In genomic region chr19:36837902-36838783, GRCh38 we compare ENCODE assay signal across 8 cellular contexts. TPM values are rescaled to one million over a fixed set of nuclear protein-coding genes. Genes with fewer than 3 reads are reported as not detected.
DNase-seq lines count a peak whose midpoint lies in the region; ATAC-seq, FAIRE-seq and TF ChIP-seq lines count a peak whose summit lies in the region.

ZNF790 (minus strand) TSS chr19:36838387; CDS start chr19:36825619, 12,768 bp downstream.

- 1 to 2% (median 1%) methylated on average over 53 to 56 of the region's 56 CpGs for WGBS in small intestine, 3 donors

- H3K4me1 ChIP-seq in small intestine (ENCODE audit: control insufficient read depth in 2 of 2, insufficient read depth in 1 of 2, low read depth in 1 of 2, low read length in 1 of 2), result no peaks in the 10 kb centered on the region

- H3K27me3 ChIP-seq in WERI-Rb-1 (ENCODE audit: insufficient read depth, low read depth, severe bottlenecking) (no peaks in the 10 kb centered on the region), bronchial epithelial cell (ENCODE audit: control insufficient read depth, insufficient read depth, low read length) (no peaks in the 10 kb centered on the region), small intestine (ENCODE audit: control insufficient read depth in 2 of 2, insufficient read depth in 2 of 2, low read length in 2 of 2) (no peaks in the 10 kb centered on the region)

- TF ChIP-seq CTCF in WERI-Rb-1 (IDR thresholded peaks at IDR 0.05; ENCODE audit: low read depth, low read length) (no peak), bronchial epithelial cell (IDR thresholded peaks at IDR 0.05; ENCODE audit: insufficient read depth, low read length, severe bottlenecking) (no peak)

- DNase-seq in NCI-H2081 treated with DMSO at 0.1 percent for 48 hours (lab: John Stamatoyannopoulos, UW) (peak; percentile 33), WERI-Rb-1 (peak; percentile 90), bronchial epithelial cell (ENCODE audit: low read depth) (peak; percentile 82), iPS-NIHi7 (ENCODE audit: extremely low spot score) (peak; percentile 90), small intestine (peak; percentile 91), DMS153 treated with DMSO at 0.1 percent for 48 hours (lab: John Stamatoyannopoulos, UW; ENCODE audit: unreplicated experiment) (no peak)

- H3K9me3 ChIP-seq in WERI-Rb-1 (ENCODE audit: severe bottlenecking) (peaks cover 6% of the 10 kb centered on the region), small intestine (ENCODE audit: control insufficient read depth, low read depth) (no peaks in the 10 kb centered on the region)

- peak within 1 kb of the TSS; percentile 95 for H3K27ac ChIP-seq in WERI-Rb-1
- H3K27ac ChIP-seq in small intestine (ENCODE audit: low read depth in 1 of 2, low read length in 1 of 2), result peak within 1 kb of the TSS; percentile 93 to 98

- ATAC-seq in GM18499 (IDR thresholded peaks at IDR 0.05; ENCODE audit: insufficient read depth, unreplicated experiment) (peak; percentile 62), HG02870 (IDR thresholded peaks at IDR 0.05; ENCODE audit: unreplicated experiment) (peak; percentile 88)

- peak within 1 kb of the TSS; percentile 85 for H3K4me3 ChIP-seq in WERI-Rb-1 (ENCODE audit: low read depth, low read length)
- H3K4me3 ChIP-seq in bronchial epithelial cell (ENCODE audit: low read depth, low read length), result peak within 1 kb of the TSS; percentile 67
- peak within 1 kb of the TSS; percentile 69 to 72 for H3K4me3 ChIP-seq in small intestine (ENCODE audit: low read depth in 1 of 2, low read length in 2 of 2)

- FAIRE-seq in bronchial epithelial cell (lab: Jason Lieb, UNC) (no peak), small intestine (lab: Jason Lieb, UNC) (no peak)

- peaks cover 23% of the 10 kb centered on the region for H3K36me3 ChIP-seq in WERI-Rb-1
- H3K36me3 ChIP-seq in bronchial epithelial cell (ENCODE audit: control insufficient read depth, insufficient read depth, low read length), result no peaks in the 10 kb centered on the region
- H3K36me3 ChIP-seq in small intestine (ENCODE audit: control insufficient read depth in 2 of 2, insufficient read depth in 2 of 2, low read length in 2 of 2), result peaks cover 0 to 6% of the 10 kb centered on the region in 2 donors

RNA-seq across cellular contexts. Expression of gene ZNF790, which starts in this region (rescaled TPM):
- total RNA-seq in bronchial epithelial cell, result 9.5 and 9.7 TPM in 2 replicates
- 1 to 10 TPM; 1.1 to 2.4 (median 1.4) TPM for polyA plus RNA-seq in small intestine
